ENCODE assay signal across 10 cellular contexts in the genomic region with DNA sequence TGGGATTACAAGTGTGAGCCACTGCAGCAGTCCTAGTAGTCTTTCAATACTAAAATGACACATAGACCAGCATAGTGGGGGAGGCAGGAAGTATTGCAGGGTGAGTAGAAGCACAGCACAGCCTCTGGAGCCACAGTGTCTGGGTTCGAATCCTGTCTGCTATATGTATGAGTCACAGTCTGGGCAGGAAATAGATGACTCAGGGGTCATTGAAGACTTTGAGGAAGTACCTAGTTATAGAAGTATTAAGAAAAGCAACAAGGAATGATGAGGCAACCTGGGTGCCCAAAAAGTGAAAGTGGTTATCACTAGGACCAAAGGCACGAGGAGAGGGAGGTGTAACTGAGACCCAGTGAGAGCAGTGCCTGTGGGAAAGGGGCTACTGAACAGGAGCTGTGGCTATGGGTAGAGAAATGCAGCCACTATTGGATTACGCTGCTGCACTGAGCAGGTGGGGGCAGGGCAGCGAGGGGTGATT.
DNase-seq lines count a peak whose midpoint lies in the region; ATAC-seq and TF ChIP-seq lines count a peak whose summit lies in the region.
"Had no signal": no experiment of that assay in that cellular context is flagged by ENCODE, and none has a peak within 500 bp of the region (broad histone marks: within the 10 kb centered on the region; RNA-seq: fewer than 3 reads in every experiment).

No MANE protein-coding gene starts in this region.

- H2BK120ac ChIP-seq in mesenchymal stem cell (ENCODE audit: low read depth, low read length), result no peak overlapping the region

- no peaks in the 10 kb centered on the region for H3K79me1 ChIP-seq in mesenchymal stem cell (replicated peaks; ENCODE audit: low read length, poor library complexity, severe bottlenecking)

- WGBS in mesenchymal stem cell, result 24% methylated on average over 2 of the region's 4 CpGs

- H2BK5ac ChIP-seq in mesenchymal stem cell (ENCODE audit: low read depth, low read length, poor library complexity, severe bottlenecking), result no peak overlapping the region

- ATAC-seq in HG02571 (IDR thresholded peaks at IDR 0.05; ENCODE audit: unreplicated experiment), result no peak
- no peak for ATAC-seq in GM18519 (IDR thresholded peaks at IDR 0.05; ENCODE audit: low FRiP score, unreplicated experiment)
- no peak for ATAC-seq in HG03097 (IDR thresholded peaks at IDR 0.05; ENCODE audit: low FRiP score, unreplicated experiment)

- H3K4me1 ChIP-seq in mesenchymal stem cell (ENCODE audit: control insufficient read depth, insufficient read depth, low read depth, low read length), result peaks cover 3% of the 10 kb centered on the region
- H3K4me1 ChIP-seq: prostate gland had no signal

- no peak overlapping the region for H3K9ac ChIP-seq in mesenchymal stem cell (ENCODE audit: low read length)

- H3K36me3 ChIP-seq in mesenchymal stem cell (ENCODE audit: control insufficient read depth in 1 of 2, insufficient read depth in 2 of 2, low read depth in 1 of 2, low read length in 2 of 2), result no peaks in the 10 kb centered on the region
- H3K36me3 ChIP-seq: prostate gland had no signal

- H2AK5ac ChIP-seq in mesenchymal stem cell (ENCODE audit: low read length, severe bottlenecking), result no peak overlapping the region

- H3K23ac ChIP-seq in mesenchymal stem cell (ENCODE audit: low read length in 2 of 2), result no peak overlapping the region

- H2BK15ac ChIP-seq in mesenchymal stem cell (ENCODE audit: low read depth, poor library complexity, severe bottlenecking), result no peak overlapping the region

- no peak for TF ChIP-seq CTCF in GM12865 (IDR thresholded peaks at IDR 0.05; ENCODE audit: insufficient read depth, low read depth, low read length, missing control alignments)

- no peak overlapping the region for H3K14ac ChIP-seq in mesenchymal stem cell (ENCODE audit: low read length in 2 of 2)

- no peak overlapping the region for H3K4me2 ChIP-seq in mesenchymal stem cell (ENCODE audit: low read length, poor library complexity, severe bottlenecking)

- no peak overlapping the region for H3K27ac ChIP-seq in mesenchymal stem cell (ENCODE audit: low read length, poor library complexity, severe bottlenecking)
- H3K27ac ChIP-seq: prostate gland had no signal

- H3K4me3 ChIP-seq in GM12865 (ENCODE audit: low read depth, low read length) (no peak overlapping the region), mesenchymal stem cell (ENCODE audit: insufficient read depth in 1 of 2, low read depth in 1 of 2, low read length in 2 of 2) (no peak overlapping the region)
- H3K4me3 ChIP-seq: prostate gland had no signal

- no peak overlapping the region for H2BK12ac ChIP-seq in mesenchymal stem cell (ENCODE audit: low read length in 2 of 2)

- H3K9me3 ChIP-seq in mesenchymal stem cell (ENCODE audit: control insufficient read depth, low read length), result no peaks in the 10 kb centered on the region
- H3K9me3 ChIP-seq: prostate gland had no signal

- no peak overlapping the region for H3K4ac ChIP-seq in mesenchymal stem cell (ENCODE audit: low read depth in 1 of 2, low read length in 2 of 2)

- no peak overlapping the region for H2AFZ ChIP-seq in mesenchymal stem cell (ENCODE audit: low read depth, low read length)

- H4K91ac ChIP-seq in mesenchymal stem cell (ENCODE audit: low read length), result no peak overlapping the region

- DNase-seq in GM12865 (ENCODE audit: low read depth) (peak; percentile 56), HT1080 (ENCODE audit: low read depth) (peak; percentile 94), UCSD-AML1 (lab: John Stamatoyannopoulos, UW; ENCODE audit: unreplicated experiment) (peak; percentile 54), mesenchymal stem cell (peak; percentile 67), foreskin melanocyte (no peak)
- DNase-seq: KG1 had no signal

- H4K8ac ChIP-seq in mesenchymal stem cell (ENCODE audit: low read length), result peak overlapping the region; percentile 24

- no peaks in the 10 kb centered on the region for H3K27me3 ChIP-seq in mesenchymal stem cell (ENCODE audit: control insufficient read depth in 1 of 2, insufficient read depth in 1 of 2, low read length in 2 of 2)

- peak overlapping the region; percentile 46 to 59 for H3K18ac ChIP-seq in mesenchymal stem cell (ENCODE audit: low read depth in 1 of 2, low read length in 2 of 2)
